In the genomic region with DNA sequence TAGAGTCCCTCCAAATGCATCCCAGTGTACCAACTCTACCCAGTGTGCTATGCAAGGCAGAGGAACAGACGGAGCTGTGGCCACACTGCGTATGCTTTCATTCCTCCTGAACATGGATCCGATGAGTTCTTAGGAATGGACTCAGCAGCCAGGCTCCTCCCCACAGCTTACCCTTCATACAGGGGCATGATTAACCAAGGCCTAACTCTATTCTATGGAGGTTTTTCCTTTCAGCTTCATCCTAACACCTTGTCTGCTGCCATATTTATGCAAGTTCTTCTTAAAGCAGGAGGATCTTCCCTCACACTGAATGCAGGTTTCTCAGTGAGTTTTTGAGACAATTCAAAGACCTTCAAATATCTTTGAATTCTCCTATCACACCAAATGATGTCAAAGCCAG, we compare ENCODE assay signal across 1 cellular context.
TF ChIP-seq lines count a peak whose summit lies in the region.

No MANE protein-coding gene starts in this region.

TF ChIP-seq in SK-N-SH, 30 proteins besides CTCF, POLR2A, EP300 and RAD21 (continued from another document):
- TF ChIP-seq REST (IDR thresholded peaks at IDR 0.05; ENCODE audit: low read depth, low read length): no peak
- TF ChIP-seq JUND (IDR thresholded peaks at IDR 0.05): no peak
- no peak for TF ChIP-seq POLR2AphosphoS5 (IDR thresholded peaks at IDR 0.05; ENCODE audit: low read depth, low read length)
- no peak for TF ChIP-seq EZH2phosphoT487 (IDR thresholded peaks at IDR 0.05; ENCODE audit: borderline replicate concordance, low read depth)
- no peak for TF ChIP-seq RXRA (IDR thresholded peaks at IDR 0.05; ENCODE audit: borderline replicate concordance, low read depth)
- no peak for TF ChIP-seq RFX5 (IDR thresholded peaks at IDR 0.05; ENCODE audit: low read length)
- no peak for TF ChIP-seq USF2 (IDR thresholded peaks at IDR 0.05; ENCODE audit: borderline replicate concordance, low read depth, low read length)
- no peak for TF ChIP-seq ELF1 (IDR thresholded peaks at IDR 0.05)
- TF ChIP-seq CHD2 (IDR thresholded peaks at IDR 0.05; ENCODE audit: low read length, partially characterized antibody): no peak
- TF ChIP-seq TAF1 (IDR thresholded peaks at IDR 0.05; ENCODE audit: borderline replicate concordance, low read depth, low read length): no peak
- TF ChIP-seq USF1 (IDR thresholded peaks at IDR 0.05; ENCODE audit: borderline replicate concordance, low read depth): no peak
- TF ChIP-seq, protein P1, sequence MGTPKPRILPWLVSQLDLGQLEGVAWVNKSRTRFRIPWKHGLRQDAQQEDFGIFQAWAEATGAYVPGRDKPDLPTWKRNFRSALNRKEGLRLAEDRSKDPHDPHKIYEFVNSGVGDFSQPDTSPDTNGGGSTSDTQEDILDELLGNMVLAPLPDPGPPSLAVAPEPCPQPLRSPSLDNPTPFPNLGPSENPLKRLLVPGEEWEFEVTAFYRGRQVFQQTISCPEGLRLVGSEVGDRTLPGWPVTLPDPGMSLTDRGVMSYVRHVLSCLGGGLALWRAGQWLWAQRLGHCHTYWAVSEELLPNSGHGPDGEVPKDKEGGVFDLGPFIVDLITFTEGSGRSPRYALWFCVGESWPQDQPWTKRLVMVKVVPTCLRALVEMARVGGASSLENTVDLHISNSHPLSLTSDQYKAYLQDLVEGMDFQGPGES (IDR thresholded peaks at IDR 0.05; ENCODE audit: low read depth, low read length): no peak
- no peak for TF ChIP-seq GABPA (IDR thresholded peaks at IDR 0.05; ENCODE audit: low read depth)
- TF ChIP-seq NFIC (IDR thresholded peaks at IDR 0.05; ENCODE audit: borderline replicate concordance): no peak
- TF ChIP-seq FOSL2 (IDR thresholded peaks at IDR 0.05; ENCODE audit: borderline replicate concordance, low read depth): no peak
- TF ChIP-seq SIN3A (IDR thresholded peaks at IDR 0.05; ENCODE audit: borderline replicate concordance, low read depth, low read length): no peak
- TF ChIP-seq MEF2A (IDR thresholded peaks at IDR 0.05; ENCODE audit: borderline replicate concordance, low read depth): no peak
